10 cellular contexts compared by ENCODE assay signal in genomic region chr14:61106627-61107147, GRCh38.
DNase-seq lines count a peak whose midpoint lies in the region; ATAC-seq, FAIRE-seq and TF ChIP-seq lines count a peak whose summit lies in the region.
"Had no signal": no experiment of that assay in that cellular context is flagged by ENCODE, and none has a peak within 500 bp of the region (broad histone marks: within the 10 kb centered on the region; RNA-seq: fewer than 3 reads in every experiment).

No MANE protein-coding gene starts in this region.

- H3K27me3 Mint-ChIP-seq in activated naive CD4-positive, alpha-beta T cell treated with anti-CD3 and anti-CD28 coated beads, Interleukin-2, amount 10 ng/mL, durations not matched to agents 7 days and 5 days, result peaks cover 15% of the 10 kb centered on the region

- no peaks in the 10 kb centered on the region for H4K20me1 ChIP-seq in K562 (replicated peaks; ENCODE audit: control insufficient read depth, insufficient read depth, low read length)

- H3K4me1 Mint-ChIP-seq in activated naive CD4-positive, alpha-beta T cell treated with anti-CD3 and anti-CD28 coated beads, Interleukin-2, amount 10 ng/mL, durations not matched to agents 7 days and 5 days, result peaks cover 13% of the 10 kb centered on the region

- 69% methylated on average over 1 of the region's 2 CpGs for WGBS in K562 (ENCODE audit: insufficient coverage, low coverage, missing lambda C conversion rate)
- WGBS in mesendoderm (ENCODE audit: extremely low coverage, insufficient coverage, low lambda C conversion rate), result no CpG with 5 or more reads among the region's 2 CpGs

- H3K4me2 ChIP-seq in K562 (ENCODE audit: insufficient read depth, low read length) (no peak overlapping the region), mesendoderm (ENCODE audit: low read length) (no peak overlapping the region)

- no peak overlapping the region for H3K4me3 ChIP-seq in K562
- no peak overlapping the region for H3K4me3 ChIP-seq in mesendoderm (ENCODE audit: low read length)

- intact Hi-C loops in K562 (cut with micrococcal nuclease), result no loop called here

- POLR2A ChIA-PET in K562 (lab: Yijun Ruan, JAX), result no interaction called here

- no TSS peak for BruUV-seq in K562 (replicated peaks; lab: Mats Ljungman, UMichigan)

- DNase-seq in GM10266 (ENCODE audit: extremely low spot score) (no peak), K562 (ENCODE audit: extremely low read depth in 1 of 4, low spot score in 3 of 4) (no peak), mesendoderm (peak; percentile 41), T-helper 2 cell (no peak), retina (no peak)
- DNase-seq in activated naive CD4-positive, alpha-beta T cell treated with anti-CD3 and anti-CD28 coated beads, Interleukin-2, amount 10 ng/mL, durations not matched to agents 7 days and 5 days, result no peak
- DNase-seq: activated CD4-positive, alpha-beta T cell treated with anti-CD3 and anti-CD28 coated beads, Interleukin-2, amount 50 U/mL, for 4 hours; activated naive CD4-positive, alpha-beta T cell treated with anti-CD3 and anti-CD28 coated beads for 36 hours had no signal

- TF ChIP-seq RAD21 in Ishikawa (IDR thresholded peaks at IDR 0.05; ENCODE audit: low read depth), result peak; percentile 49
- no peak for TF ChIP-seq RAD21 in K562 (CRISPR knock-in tag; conservative IDR thresholded peaks at IDR 0.05 in 1 of 2, IDR thresholded peaks at IDR 0.05 in 1 of 2)

- no peak for FAIRE-seq in K562 (lab: Jason Lieb, UNC)

- H3K23ac ChIP-seq in mesendoderm (ENCODE audit: low read length), result no peak overlapping the region

- H3K9ac ChIP-seq in K562 (ENCODE audit: insufficient read depth in 1 of 2, low read depth in 2 of 2, low read length in 2 of 2) (no peak overlapping the region), mesendoderm (ENCODE audit: low read length) (no peak overlapping the region)

- H3K27ac ChIP-seq in K562 (ENCODE audit: extremely low read depth, low read depth, low read length) (no peak overlapping the region), mesendoderm (ENCODE audit: low read depth, low read length) (no peak overlapping the region)

- no peak overlapping the region for H2BK120ac ChIP-seq in mesendoderm (ENCODE audit: low read depth, low read length)

- no peak for ATAC-seq in K562
- ATAC-seq in GM18861 (IDR thresholded peaks at IDR 0.05; ENCODE audit: unreplicated experiment), result no peak

- H4K8ac ChIP-seq in mesendoderm (ENCODE audit: low read depth, low read length), result no peak overlapping the region

- no peaks in the 10 kb centered on the region for H3K79me1 ChIP-seq in mesendoderm (ENCODE audit: low read length)

- H3K9me1 ChIP-seq in K562 (ENCODE audit: control insufficient read depth, insufficient read depth, low read length), result no peaks in the 10 kb centered on the region

- no peaks in the 10 kb centered on the region for H3K27me3 ChIP-seq in K562 (ENCODE audit: control insufficient read depth in 2 of 2, insufficient read depth in 2 of 2, low read length in 2 of 2)
- H3K27me3 ChIP-seq in mesendoderm (ENCODE audit: insufficient read depth, low read length, poor library complexity), result no peaks in the 10 kb centered on the region

- H3K9me3 ChIP-seq in K562 (replicated peaks; ENCODE audit: control insufficient read depth, insufficient read depth, low read depth, low read length), result no peaks in the 10 kb centered on the region

- in situ Hi-C loops in K562 (cut with MboI), result no loop called here

- H2AK5ac ChIP-seq in mesendoderm (ENCODE audit: low read length), result no peak overlapping the region

- H3K18ac ChIP-seq in mesendoderm (ENCODE audit: low read length), result no peak overlapping the region

- H3K4me1 ChIP-seq in K562 (replicated peaks in 1 of 2; ENCODE audit: control insufficient read depth in 2 of 2, insufficient read depth in 2 of 2, low read length in 2 of 2) (peaks cover 9 to 30% of the 10 kb centered on the region in 2 experiments; a peak in 4 of 5 replicates), mesendoderm (ENCODE audit: control insufficient read depth, low read depth, low read length) (peaks cover 17% of the 10 kb centered on the region)

- H3K36me3 ChIP-seq in K562 (ENCODE audit: control insufficient read depth, insufficient read depth, low read length) (no peaks in the 10 kb centered on the region; the same call in 2 of the 3 replicates), mesendoderm (ENCODE audit: control insufficient read depth, insufficient read depth, low read length) (no peaks in the 10 kb centered on the region)

- no peak overlapping the region for H2BK5ac ChIP-seq in mesendoderm (ENCODE audit: low read length)

- no peak overlapping the region for H3K4ac ChIP-seq in mesendoderm (ENCODE audit: low read depth, low read length)

- TF ChIP-seq POLR2A in K562 (conservative IDR thresholded peaks at IDR 0.05), result no peak

- H3K79me2 ChIP-seq in K562 (ENCODE audit: control insufficient read depth, insufficient read depth, low read length), result no peaks in the 10 kb centered on the region
- H3K79me2 ChIP-seq in mesendoderm (ENCODE audit: control insufficient read depth, insufficient read depth, low read length), result no peaks in the 10 kb centered on the region

- TF ChIP-seq CTCF in GM10266 (IDR thresholded peaks at IDR 0.05; ENCODE audit: control insufficient read depth, insufficient read depth, low read depth, missing control alignments) (peak; percentile 12), K562 (IDR thresholded peaks at IDR 0.05 in 2 of 3, conservative IDR thresholded peaks at IDR 0.05 in 1 of 3; ENCODE audit: insufficient read depth in 2 of 3, low read depth in 1 of 3, low read length in 3 of 3) (peak; percentile 6 to 21 (median 15); a peak in 2 of 6 replicates)

- TF ChIP-seq EP300 in Ishikawa (IDR thresholded peaks at IDR 0.05; ENCODE audit: borderline replicate concordance), result no peak
- no peak for TF ChIP-seq EP300 in K562 (IDR thresholded peaks at IDR 0.05; ENCODE audit: low read length)

- CTCF ChIA-PET in K562 (lab: Yijun Ruan, JAX; ENCODE audit: low intra/inter-chr PET ratio), result no interaction called here
- CTCF ChIA-PET in activated naive CD4-positive, alpha-beta T cell treated with anti-CD3 and anti-CD28 coated beads, Interleukin-2, amount 10 ng/mL, durations not matched to agents 7 days and 5 days (lab: Charles Lee), result no interaction called here

- no peak overlapping the region for H2BK15ac ChIP-seq in mesendoderm (replicated peaks; ENCODE audit: low read depth)

- no peak overlapping the region for H3K27ac Mint-ChIP-seq in activated naive CD4-positive, alpha-beta T cell treated with anti-CD3 and anti-CD28 coated beads, Interleukin-2, amount 10 ng/mL, durations not matched to agents 7 days and 5 days
- H3K27ac Mint-ChIP-seq: activated naive CD4-positive, alpha-beta T cell treated with anti-CD3 and anti-CD28 coated beads for 36 hours had no signal

- peaks cover 2% of the 10 kb centered on the region for H3K9me3 Mint-ChIP-seq in activated naive CD4-positive, alpha-beta T cell treated with anti-CD3 and anti-CD28 coated beads, Interleukin-2, amount 10 ng/mL, durations not matched to agents 7 days and 5 days

- H3K56ac ChIP-seq in mesendoderm (ENCODE audit: low read length), result no peak overlapping the region

- no peak overlapping the region for H3K4me3 Mint-ChIP-seq in activated naive CD4-positive, alpha-beta T cell treated with anti-CD3 and anti-CD28 coated beads, Interleukin-2, amount 10 ng/mL, durations not matched to agents 7 days and 5 days
- H3K4me3 Mint-ChIP-seq: activated naive CD4-positive, alpha-beta T cell treated with anti-CD3 and anti-CD28 coated beads for 36 hours had no signal

- H2AFZ ChIP-seq in K562 (ENCODE audit: low read depth, low read length), result no peak overlapping the region

- no peaks in the 10 kb centered on the region for H3K36me3 Mint-ChIP-seq in activated naive CD4-positive, alpha-beta T cell treated with anti-CD3 and anti-CD28 coated beads, Interleukin-2, amount 10 ng/mL, durations not matched to agents 7 days and 5 days

- H4K5ac ChIP-seq in mesendoderm (ENCODE audit: low read length), result no peak overlapping the region

TF ChIP-seq in Ishikawa, 13 proteins besides CTCF, POLR2A, EP300 and RAD21 (continues in another document):
- TF ChIP-seq EGR1 (IDR thresholded peaks at IDR 0.05) (no peak), ZBTB7A (IDR thresholded peaks at IDR 0.05; ENCODE audit: low read depth) (no peak), FOXM1 (IDR thresholded peaks at IDR 0.05; ENCODE audit: borderline replicate concordance, low read depth) (no peak), YY1 (IDR thresholded peaks at IDR 0.05; ENCODE audit: low read depth) (no peak), USF1 (IDR thresholded peaks at IDR 0.05) (no peak), TEAD4 (IDR thresholded peaks at IDR 0.05) (no peak)

TF ChIP-seq in K562, 482 proteins besides CTCF, POLR2A, EP300 and RAD21 (continues in another document):
- TF ChIP-seq ZC3H11A (IDR thresholded peaks at IDR 0.05; ENCODE audit: low read depth, low read length) (no peak), SLC30A9 (CRISPR knock-in tag; IDR thresholded peaks at IDR 0.05) (no peak)
- TF ChIP-seq, protein P1, sequence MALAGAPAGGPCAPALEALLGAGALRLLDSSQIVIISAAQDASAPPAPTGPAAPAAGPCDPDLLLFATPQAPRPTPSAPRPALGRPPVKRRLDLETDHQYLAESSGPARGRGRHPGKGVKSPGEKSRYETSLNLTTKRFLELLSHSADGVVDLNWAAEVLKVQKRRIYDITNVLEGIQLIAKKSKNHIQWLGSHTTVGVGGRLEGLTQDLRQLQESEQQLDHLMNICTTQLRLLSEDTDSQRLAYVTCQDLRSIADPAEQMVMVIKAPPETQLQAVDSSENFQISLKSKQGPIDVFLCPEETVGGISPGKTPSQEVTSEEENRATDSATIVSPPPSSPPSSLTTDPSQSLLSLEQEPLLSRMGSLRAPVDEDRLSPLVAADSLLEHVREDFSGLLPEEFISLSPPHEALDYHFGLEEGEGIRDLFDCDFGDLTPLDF (CRISPR knock-in tag; IDR thresholded peaks at IDR 0.05), result no peak
- TF ChIP-seq, protein P2, sequence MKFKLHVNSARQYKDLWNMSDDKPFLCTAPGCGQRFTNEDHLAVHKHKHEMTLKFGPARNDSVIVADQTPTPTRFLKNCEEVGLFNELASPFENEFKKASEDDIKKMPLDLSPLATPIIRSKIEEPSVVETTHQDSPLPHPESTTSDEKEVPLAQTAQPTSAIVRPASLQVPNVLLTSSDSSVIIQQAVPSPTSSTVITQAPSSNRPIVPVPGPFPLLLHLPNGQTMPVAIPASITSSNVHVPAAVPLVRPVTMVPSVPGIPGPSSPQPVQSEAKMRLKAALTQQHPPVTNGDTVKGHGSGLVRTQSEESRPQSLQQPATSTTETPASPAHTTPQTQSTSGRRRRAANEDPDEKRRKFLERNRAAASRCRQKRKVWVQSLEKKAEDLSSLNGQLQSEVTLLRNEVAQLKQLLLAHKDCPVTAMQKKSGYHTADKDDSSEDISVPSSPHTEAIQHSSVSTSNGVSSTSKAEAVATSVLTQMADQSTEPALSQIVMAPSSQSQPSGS (CRISPR knock-in tag; IDR thresholded peaks at IDR 0.05), result no peak
